8 cellular contexts compared by ENCODE assay signal in genomic region chr1:27772071-27772470, GRCh38. TPM values are rescaled to one million over a fixed set of nuclear protein-coding genes. Genes with fewer than 3 reads are reported as not detected.
DNase-seq lines count a peak whose midpoint lies in the region; ATAC-seq, FAIRE-seq and TF ChIP-seq lines count a peak whose summit lies in the region.

No MANE protein-coding gene starts in this region.

- CTCF ChIA-PET in AG04449 (lab: Yijun Ruan, JAX) (interaction anchor here (0.8 to 1.8 kb wide), 3 partner anchors 18 to 104 kb away, joined by 3 to 4 read pairs (median 3); no protein-coding TSS in a partner anchor), IMR-90 (lab: Yijun Ruan, JAX) (no interaction called here), MCF 10A (lab: Yijun Ruan, JAX) (interaction anchor here (0.7 to 2.2 kb wide), 2 partner anchors 46 to 186 kb away, joined by 3 to 5 read pairs; partner anchors contain the start of gene FAM76A)

- H3K4me3 ChIP-seq in AG04449 (ENCODE audit: low read depth, low read length) = peak overlapping the region; percentile 47
- H3K4me3 ChIP-seq in IMR-90 (ENCODE audit: insufficient read depth, low read depth, low read length) = peak overlapping the region; percentile 40; the same call in 1 of the 2 replicates
- H3K4me3 ChIP-seq in muscle layer of duodenum (ENCODE audit: low read depth in 1 of 2, low read length in 2 of 2) = peak overlapping the region; percentile 77 to 86

- H4K20me1 ChIP-seq in IMR-90 (ENCODE audit: insufficient read depth, low read length) = peaks cover 8% of the 10 kb centered on the region; the same call in 1 of the 2 replicates

- WGBS in IMR-90 (ENCODE audit: extremely low coverage in 2 of 2, insufficient read length in 1 of 2), 2 experiments = no CpG with 5 or more reads among the region's 6 CpGs

- H3K4ac ChIP-seq in IMR-90 (ENCODE audit: low read depth, low read length) = peak overlapping the region; percentile 85

- H2AK9ac ChIP-seq in IMR-90 (replicated peaks; ENCODE audit: low read depth, low read length, poor library complexity) = no peak overlapping the region

- no peaks in the 10 kb centered on the region for H3K27me3 Mint-ChIP-seq in MCF 10A (ENCODE audit: insufficient read depth, unreplicated experiment)

- no peak for FAIRE-seq in GM19239 (lab: Jason Lieb, UNC)

- H3K18ac ChIP-seq in IMR-90 (ENCODE audit: low read depth, low read length) = peak overlapping the region; percentile 42

- peak overlapping the region; percentile 26 for H3K14ac ChIP-seq in IMR-90 (replicated peaks; ENCODE audit: low read depth, low read length)

- H3K4me1 ChIP-seq in IMR-90 (ENCODE audit: control insufficient read depth, insufficient read depth, low read length) (peaks cover 4% of the 10 kb centered on the region; the same call in 1 of the 2 replicates), muscle layer of duodenum (ENCODE audit: control insufficient read depth in 1 of 2, insufficient read depth in 2 of 2, low read length in 2 of 2) (peaks cover 0 to 16% of the 10 kb centered on the region in 2 donors)

- peak overlapping the region; percentile 78 for H3K56ac ChIP-seq in IMR-90 (ENCODE audit: extremely low read depth, insufficient read depth, low read length)

- 0 out of 3 replicates have a peak overlapping the region, but pooled peaks have one; percentile 23 for H2BK15ac ChIP-seq in IMR-90 (ENCODE audit: low read depth, low read length)

- H3K79me1 ChIP-seq in IMR-90 (ENCODE audit: low read depth in 1 of 2, low read length in 2 of 2) = peaks cover 9 to 30% of the 10 kb centered on the region in 2 experiments; a peak in 3 of 4 replicates

- peak overlapping the region; percentile 89 for H3K27ac Mint-ChIP-seq in MCF 10A (ENCODE audit: low read depth, unreplicated experiment)

- H2BK5ac ChIP-seq in IMR-90 (ENCODE audit: low read depth, low read length, poor library complexity, severe bottlenecking) = peak overlapping the region; percentile 77

- dilution Hi-C loops in IMR-90 (cut with HindIII; ENCODE audit: low sequenced_read_pairs, unreplicated experiment) = no loop called here

- no peak for ATAC-seq in IMR-90 (ENCODE audit: low read depth)

- H3K27me3 ChIP-seq in IMR-90 (ENCODE audit: control insufficient read depth, insufficient read depth, low read length) (no peaks in the 10 kb centered on the region), muscle layer of duodenum (ENCODE audit: low read depth, low read length) (no peaks in the 10 kb centered on the region)

- peak overlapping the region; percentile 48 for H4K91ac ChIP-seq in IMR-90 (ENCODE audit: insufficient read depth, low read depth, low read length)

- peak overlapping the region; percentile 66; the same call in 1 of the 2 replicates for H2BK20ac ChIP-seq in IMR-90 (ENCODE audit: low read depth, low read length)

- BruUV-seq in IMR-90 (replicated peaks; lab: Mats Ljungman, UMichigan) = no TSS peak
- no TSS peak for BruUV-seq in MCF 10A (replicated peaks; lab: Mats Ljungman, UMichigan)

- in situ Hi-C loops in IMR-90 (cut with MboI; ENCODE audit: low sequenced_read_pairs) = no loop called here

- no peak for DNase-seq in AG04449 (ENCODE audit: low read depth, low spot score)
- no peak for DNase-seq in IMR-90
- no peak for DNase-seq in MCF 10A (ENCODE audit: unreplicated experiment)
- DNase-seq in cerebellar nuclear complex (lab: John Stamatoyannopoulos, UW) = no peak
- no peak for DNase-seq in OCI-M2 (lab: John Stamatoyannopoulos, UW; ENCODE audit: unreplicated experiment)
- no peak for DNase-seq in GM19239 (ENCODE audit: insufficient read length, low spot score)
- DNase-seq in activated effector memory CD4-positive, alpha-beta T cell treated with anti-CD3 and anti-CD28 coated beads, Interleukin-2, amount 50 U/mL, for 16 hours = no peak

- no peak for TF ChIP-seq CTCF in AG04449 (IDR thresholded peaks at IDR 0.05; ENCODE audit: insufficient read depth, low read length, missing control alignments)
- no peak for TF ChIP-seq CTCF in IMR-90 (conservative IDR thresholded peaks at IDR 0.05; ENCODE audit: low read depth, low read length)
- TF ChIP-seq CTCF in MCF 10A (IDR thresholded peaks at IDR 0.05; ENCODE audit: unreplicated experiment) = no peak

- peaks cover 14% of the 10 kb centered on the region for H3K4me1 Mint-ChIP-seq in MCF 10A (ENCODE audit: insufficient read depth, unreplicated experiment)

- POLR2A ChIA-PET in AG04449 (lab: Yijun Ruan, JAX) (no interaction called here), IMR-90 (lab: Charles Lee; ENCODE audit: unreplicated experiment) (interaction anchor here (0.6 kb wide), 1 partner anchor 10 kb away, joined by 9 read pairs; no protein-coding TSS in a partner anchor), MCF 10A (lab: Yijun Ruan, JAX) (interaction anchor here (1.1 to 3.7 kb wide), 11 partner anchors 8 to 317 kb away, joined by 3 to 72 read pairs (median 11); partner anchors contain the start of genes EYA3, FAM76A, IFI6 and PPP1R8)

- peak overlapping the region; percentile 47 for H2AFZ ChIP-seq in IMR-90 (replicated peaks; ENCODE audit: low read length, poor library complexity)

- peak overlapping the region; percentile 79 for H2BK120ac ChIP-seq in IMR-90 (ENCODE audit: low read depth, low read length)

- no peaks in the 10 kb centered on the region for H3K9me3 ChIP-seq in IMR-90 (ENCODE audit: control insufficient read depth, insufficient read depth, low read length)
- no peaks in the 10 kb centered on the region for H3K9me3 ChIP-seq in muscle layer of duodenum (ENCODE audit: control insufficient read depth in 1 of 2, low read length in 2 of 2)

- H3K9ac ChIP-seq in IMR-90 (ENCODE audit: low read depth, low read length) = peak overlapping the region; percentile 85

- no peak for TF ChIP-seq RAD21 in IMR-90 (IDR thresholded peaks at IDR 0.05; ENCODE audit: low read length)

- H3K4me3 Mint-ChIP-seq in MCF 10A (ENCODE audit: unreplicated experiment) = peak overlapping the region; percentile 85

- H3K36me3 ChIP-seq in IMR-90 (ENCODE audit: control insufficient read depth, insufficient read depth, low read length) (no peaks in the 10 kb centered on the region), muscle layer of duodenum (ENCODE audit: control insufficient read depth in 1 of 2, insufficient read depth in 2 of 2, low read length in 2 of 2) (peaks cover 2 to 8% of the 10 kb centered on the region in 2 donors)

- peak overlapping the region; percentile 76; the same call in 1 of the 2 replicates for H3K27ac ChIP-seq in IMR-90 (ENCODE audit: insufficient read depth, low read length)
- peak overlapping the region; percentile 83 for H3K27ac ChIP-seq in muscle layer of duodenum (ENCODE audit: low read length)

- H3K9me3 Mint-ChIP-seq in MCF 10A (ENCODE audit: unreplicated experiment) = no peaks in the 10 kb centered on the region

- 0 out of 2 replicates have a peak overlapping the region, but pooled peaks have one; percentile 63 for H2AK5ac ChIP-seq in IMR-90 (ENCODE audit: low read depth, low read length)

- peak overlapping the region; percentile 86 for H4K5ac ChIP-seq in IMR-90 (ENCODE audit: low read depth, low read length)

- H3K23ac ChIP-seq in IMR-90 (ENCODE audit: low read depth, low read length) = 0 out of 2 replicates have a peak overlapping the region, but pooled peaks have one; percentile 60

- peak overlapping the region; percentile 14 to 97 for H4K8ac ChIP-seq in IMR-90 (ENCODE audit: low read depth in 2 of 2, low read length in 2 of 2)

- TF ChIP-seq POLR2A in IMR-90 (IDR thresholded peaks at IDR 0.05; ENCODE audit: low read depth, low read length) = no peak

- no peaks in the 10 kb centered on the region for H3K9me1 ChIP-seq in IMR-90 (ENCODE audit: insufficient read depth, low read length)

- intact Hi-C loops in IMR-90 (cut with micrococcal nuclease) (loop anchor here (1.0 to 2.0 kb wide), 2 partner anchors 20 to 59 kb away; partner anchors contain the start of gene PPP1R8), MCF 10A (cut with micrococcal nuclease) (loop anchor here (5.0 kb wide), 2 partner anchors 60 to 100 kb away; partner anchors contain the start of genes IFI6 and PPP1R8)

- peak overlapping the region; percentile 54 for H3K4me2 ChIP-seq in IMR-90 (ENCODE audit: low read depth, low read length)

- H3K36me3 Mint-ChIP-seq in MCF 10A (ENCODE audit: insufficient read depth, unreplicated experiment) = no peaks in the 10 kb centered on the region

TF ChIP-seq in IMR-90, 13 proteins besides CTCF, POLR2A, EP300 and RAD21 (continues in another document):
- TF ChIP-seq CHD1 (IDR thresholded peaks at IDR 0.05; ENCODE audit: low read depth, low read length) (no peak), SMC3 (IDR thresholded peaks at IDR 0.05; ENCODE audit: low read depth, low read length) (no peak), RFX5 (IDR thresholded peaks at IDR 0.05; ENCODE audit: low read depth, low read length) (no peak), FOS (IDR thresholded peaks at IDR 0.05; ENCODE audit: low read depth, low read length) (no peak), MXI1 (IDR thresholded peaks at IDR 0.05; ENCODE audit: borderline replicate concordance, low read depth, low read length) (no peak), BHLHE40 (IDR thresholded peaks at IDR 0.05; ENCODE audit: low read depth, low read length) (no peak), CEBPB (IDR thresholded peaks at IDR 0.05; ENCODE audit: low read depth, low read length) (no peak), MAFK (IDR thresholded peaks at IDR 0.05; ENCODE audit: low read depth, low read length) (no peak), USF2 (IDR thresholded peaks at IDR 0.05; ENCODE audit: low read depth, low read length) (no peak), RCOR1 (IDR thresholded peaks at IDR 0.05; ENCODE audit: insufficient replicate concordance, low read length) (no peak)

RNA-seq across cellular contexts. Expression of gene STX12, which starts 0.9 kb away (rescaled TPM):
- total RNA-seq in IMR-90 (2012; rRNA removed) = 54.8 and 68.3 TPM in 2 replicates
- 22.5 and 28.6 TPM in 2 replicates for polyA plus RNA-seq in IMR-90 (2012; rRNA removed)
- polyA plus RNA-seq in IMR-90 (2012; cell fraction: cytosol; rRNA removed) = 17.3 and 22.0 TPM in 2 replicates
- 23.2 and 62.6 TPM in 2 replicates for polyA plus RNA-seq in IMR-90 (2012; cell fraction: nucleus; rRNA removed; ENCODE audit: low replicate concordance)
- 34.6 and 36.1 TPM in 2 replicates for total RNA-seq in MCF 10A (2022)

RNA-seq across cellular contexts. Expression of gene FAM76A, which starts 46.3 kb away (rescaled TPM):
- total RNA-seq in IMR-90 (2012; rRNA removed) (8.6 and 10.0 TPM in 2 replicates), MCF 10A (2022) (9.7 and 9.9 TPM in 2 replicates)
- 2.3 and 2.6 TPM in 2 replicates for polyA plus RNA-seq in IMR-90 (2012; rRNA removed)
- polyA plus RNA-seq in IMR-90 (2012; cell fraction: cytosol; rRNA removed) = 0.63 and 1.5 TPM in 2 replicates
- polyA plus RNA-seq in IMR-90 (2012; cell fraction: nucleus; rRNA removed; ENCODE audit: low replicate concordance) = 1.5 and 4.8 TPM in 2 replicates

RNA-seq across cellular contexts. Expression of gene PPP1R8, which starts 58.5 kb away (rescaled TPM):
- total RNA-seq in IMR-90 (2012; rRNA removed) (60.5 and 80.1 TPM in 2 replicates), MCF 10A (2022) (48.6 and 51.1 TPM in 2 replicates)
- 43.3 and 53.8 TPM in 2 replicates for polyA plus RNA-seq in IMR-90 (2012; rRNA removed)
- 21.8 and 33.3 TPM in 2 replicates for polyA plus RNA-seq in IMR-90 (2012; cell fraction: cytosol; rRNA removed)
- 17.4 and 26.8 TPM in 2 replicates for polyA plus RNA-seq in IMR-90 (2012; cell fraction: nucleus; rRNA removed; ENCODE audit: low replicate concordance)
